In genomic region chr3:24846286-24846860, GRCh38 we compare ENCODE assay signal across 13 cellular contexts.
A peak's percentile ranks its signal among the peaks of the same experiment; 100 is the strongest.
DNase-seq lines count a peak whose midpoint lies in the region; TF ChIP-seq lines count a peak whose summit lies in the region.
"Had no signal": no experiment of that assay in that cellular context is flagged by ENCODE, and none has a peak within 500 bp of the region (broad histone marks: within the 10 kb centered on the region; RNA-seq: fewer than 3 reads in every experiment).

No MANE protein-coding gene starts in this region.

- no peaks in the 10 kb centered on the region for H3K9me3 ChIP-seq in HEK293 (ENCODE audit: control insufficient read depth, insufficient read depth, low read depth, low read length)
- H3K9me3 ChIP-seq: BLaER1 had no signal

- H3K27ac ChIP-seq in C4-2B (peak overlapping the region; percentile 43; the same call in 1 of the 2 replicates), HEK293 (ENCODE audit: extremely low read depth, low read depth, low read length) (no peak overlapping the region), caudate nucleus (ENCODE audit: low read depth, low read length) (no peak overlapping the region)
- H3K27ac ChIP-seq: BLaER1 had no signal

- DNase-seq in NCI-H524 treated with DMSO at 0.1 percent for 48 hours (lab: John Stamatoyannopoulos, UW) (peak; percentile 32), pons (ENCODE audit: low spot score) (peak; percentile 6), foreskin fibroblast (no peak), caudate nucleus (lab: John Stamatoyannopoulos, UW) (no peak)
- DNase-seq: CD4-positive, CD25-positive, alpha-beta regulatory T cell; DMS153; DMS79 treated with DMSO at 0.1 percent for 48 hours; EL; H7 had no signal

- H3K36me3 ChIP-seq in HEK293 (ENCODE audit: control insufficient read depth in 2 of 2, insufficient read depth in 1 of 2, low read length in 2 of 2): no peaks in the 10 kb centered on the region
- H3K36me3 ChIP-seq: BLaER1 had no signal

- no peaks in the 10 kb centered on the region for H3K4me1 ChIP-seq in HEK293 (ENCODE audit: control insufficient read depth, insufficient read depth, low read length)
- H3K4me1 ChIP-seq: BLaER1 had no signal

- TF ChIP-seq CTCF in C4-2B (conservative IDR thresholded peaks at IDR 0.05) (no peak), HEK293 (tag by site-specific recombination; IDR thresholded peaks at IDR 0.05) (no peak), foreskin fibroblast (IDR thresholded peaks at IDR 0.05; ENCODE audit: low read depth, low read length) (no peak)

- POLR2A ChIA-PET in HEK293 (lab: Yijun Ruan, JAX): interaction anchor here (0.5 kb wide), 1 partner anchor 931 kb away, joined by 3 read pairs; no protein-coding TSS in a partner anchor

- H3K4me3 ChIP-seq in HEK293 (ENCODE audit: low read depth, low read length) (no peak overlapping the region), foreskin fibroblast (ENCODE audit: low read depth in 1 of 2, low read length in 2 of 2) (no peak overlapping the region)
- H3K4me3 ChIP-seq: BLaER1, GM23338 had no signal

- CTCF ChIA-PET in HEK293 (lab: Yijun Ruan, JAX): no interaction called here

TF ChIP-seq in HEK293, 187 proteins besides CTCF, POLR2A, EP300 and RAD21:
- TF ChIP-seq ZNF292 (tag by site-specific recombination; IDR thresholded peaks at IDR 0.05; ENCODE audit: borderline replicate concordance, low read depth) (no peak), PRDM1 (tag by site-specific recombination; IDR thresholded peaks at IDR 0.05) (peak; percentile 32; the same call in 1 of the 2 replicates)

Comparison
In these comparisons a context has a peak if more than half of its experiments do, and no peak if none do; other contexts are left out.
1. DNase-seq: peak in NCI-H524 treated with DMSO at 0.1 percent for 48 hours (single experiment) and pons (single experiment); none in foreskin fibroblast (0 of 2) and caudate nucleus (0 of 61).